In the genomic region with DNA sequence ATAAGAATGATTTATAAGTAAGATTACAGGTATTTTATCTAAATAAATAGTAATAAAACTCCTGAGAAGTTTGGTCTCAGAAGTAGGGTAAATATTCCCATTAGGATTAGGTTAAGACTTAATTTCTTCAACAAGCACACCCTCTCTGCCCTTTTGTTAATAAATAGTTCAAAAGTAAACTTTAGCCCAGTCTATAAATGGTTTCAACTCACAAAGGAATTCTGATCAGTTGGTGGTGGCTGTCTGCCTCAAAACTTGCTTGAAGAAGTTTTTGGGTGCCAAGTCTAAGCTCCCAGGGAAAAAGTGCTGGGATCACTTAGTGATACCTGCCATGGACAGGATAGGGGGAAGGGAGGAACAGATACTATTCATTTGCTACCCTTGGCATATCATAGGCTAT, we compare ENCODE assay signal across 22 cellular contexts. TPM values are rescaled to one million over a fixed set of nuclear protein-coding genes. Genes with fewer than 3 reads are reported as not detected.
A peak's percentile ranks its signal among the peaks of the same experiment; 100 is the strongest.
DNase-seq lines count a peak whose midpoint lies in the region; ATAC-seq, FAIRE-seq and TF ChIP-seq lines count a peak whose summit lies in the region.
"Had no signal": no experiment of that assay in that cellular context is flagged by ENCODE, and none has a peak within 500 bp of the region (broad histone marks: within the 10 kb centered on the region; RNA-seq: fewer than 3 reads in every experiment).

No MANE protein-coding gene starts in this region.

- H3K4me1 ChIP-seq in PC-9 (replicated peaks; ENCODE audit: insufficient read depth), result peaks cover 17% of the 10 kb centered on the region; the same call in 1 of the 2 replicates
- H3K4me1 ChIP-seq in endothelial cell of umbilical vein (ENCODE audit: control insufficient read depth, extremely low read depth, insufficient read depth, low read length), result peaks cover 92% of the 10 kb centered on the region
- peaks cover 81% of the 10 kb centered on the region for H3K4me1 ChIP-seq in suprapubic skin

- H3K9ac ChIP-seq in endothelial cell of umbilical vein (replicated peaks; ENCODE audit: extremely low read depth, insufficient read depth, low read length), result no peak overlapping the region

- FAIRE-seq in endothelial cell of umbilical vein (lab: Jason Lieb, UNC), result no peak
- FAIRE-seq: TTC549, urothelium cell line had no signal

- H3K27ac Mint-ChIP-seq in activated naive CD4-positive, alpha-beta T cell treated with anti-CD3 and anti-CD28 coated beads, Interleukin-2, amount 10 ng/mL, durations not matched to agents 7 days and 5 days, result no peak overlapping the region
- H3K27ac Mint-ChIP-seq: activated CD4-positive, alpha-beta T cell treated with anti-CD3 and anti-CD28 coated beads, Interleukin-2, amount 10 ng/mL, durations not matched to agents 24 days and 14 days; nephron progenitor cell had no signal

- H3K4me2 ChIP-seq in PC-9 (no peak overlapping the region), endothelial cell of umbilical vein (ENCODE audit: insufficient read depth, low read length) (no peak overlapping the region)

- no peaks in the 10 kb centered on the region for H3K27me3 ChIP-seq in PC-9 (ENCODE audit: insufficient read depth, low read depth)
- no peaks in the 10 kb centered on the region for H3K27me3 ChIP-seq in endothelial cell of umbilical vein (ENCODE audit: control insufficient read depth in 2 of 2, insufficient read depth in 2 of 2, low read length in 2 of 2)
- H3K27me3 ChIP-seq in suprapubic skin, result no peaks in the 10 kb centered on the region

- dilution Hi-C loops in endothelial cell of umbilical vein (cut with MboI; ENCODE audit: extremely low pct_ligation_motif_present, low sequenced_read_pairs), result no loop called here

- peaks cover 16% of the 10 kb centered on the region for H3F3A ChIP-seq in PC-9 (ENCODE audit: insufficient read depth, low read depth)

- H4K20me1 ChIP-seq in PC-9 (ENCODE audit: insufficient read depth) (peaks cover 76% of the 10 kb centered on the region), endothelial cell of umbilical vein (replicated peaks; ENCODE audit: control insufficient read depth, extremely low read depth, insufficient read depth, low read length) (no peaks in the 10 kb centered on the region)

- H3K4me3 ChIP-seq in PC-9 (no peak overlapping the region), endothelial cell of umbilical vein (replicated peaks in 1 of 3; ENCODE audit: insufficient read depth in 1 of 3, low read depth in 1 of 3, low read length in 3 of 3) (no peak overlapping the region), suprapubic skin (no peak overlapping the region)
- H3K4me3 ChIP-seq: lung had no signal

- H3K4me1 Mint-ChIP-seq in activated naive CD4-positive, alpha-beta T cell treated with anti-CD3 and anti-CD28 coated beads, Interleukin-2, amount 10 ng/mL, durations not matched to agents 7 days and 5 days, result peaks cover 10% of the 10 kb centered on the region

- H3K36me3 Mint-ChIP-seq in activated naive CD4-positive, alpha-beta T cell treated with anti-CD3 and anti-CD28 coated beads, Interleukin-2, amount 10 ng/mL, durations not matched to agents 7 days and 5 days, result no peaks in the 10 kb centered on the region
- H3K36me3 Mint-ChIP-seq: brain had no signal

- CTCF ChIA-PET in PC-9 (lab: Charles Lee), result no interaction called here
- CTCF ChIA-PET in endothelial cell of umbilical vein (lab: Charles Lee), result no interaction called here
- CTCF ChIA-PET in activated naive CD4-positive, alpha-beta T cell treated with anti-CD3 and anti-CD28 coated beads, Interleukin-2, amount 10 ng/mL, durations not matched to agents 7 days and 5 days (lab: Charles Lee), result no interaction called here

- no peaks in the 10 kb centered on the region for H3K27me3 Mint-ChIP-seq in activated naive CD4-positive, alpha-beta T cell treated with anti-CD3 and anti-CD28 coated beads, Interleukin-2, amount 10 ng/mL, durations not matched to agents 7 days and 5 days
- H3K27me3 Mint-ChIP-seq: activated CD4-positive, alpha-beta T cell treated with anti-CD3 and anti-CD28 coated beads, Interleukin-2, amount 10 ng/mL, durations not matched to agents 24 days and 14 days; brain had no signal

- no peak overlapping the region for H3K4me3 Mint-ChIP-seq in activated naive CD4-positive, alpha-beta T cell treated with anti-CD3 and anti-CD28 coated beads, Interleukin-2, amount 10 ng/mL, durations not matched to agents 7 days and 5 days
- H3K4me3 Mint-ChIP-seq: activated CD4-positive, alpha-beta T cell treated with anti-CD3 and anti-CD28 coated beads, Interleukin-2, amount 10 ng/mL, durations not matched to agents 24 days and 14 days; brain; nephron progenitor cell had no signal

- no peak overlapping the region for H2AFZ ChIP-seq in PC-9
- no peak overlapping the region for H2AFZ ChIP-seq in endothelial cell of umbilical vein (ENCODE audit: low read depth, low read length)

- H3K9me1 ChIP-seq in endothelial cell of umbilical vein (replicated peaks; ENCODE audit: control insufficient read depth, extremely low read depth, insufficient read depth, low read length), result no peaks in the 10 kb centered on the region

- H3K9me3 ChIP-seq in PC-9 (ENCODE audit: insufficient read depth, low read depth) (no peaks in the 10 kb centered on the region), endothelial cell of umbilical vein (replicated peaks; ENCODE audit: control insufficient read depth, insufficient read depth, low read length) (no peaks in the 10 kb centered on the region), suprapubic skin (no peaks in the 10 kb centered on the region)

- H3K27ac ChIP-seq in PC-9, result peak overlapping the region; percentile 30
- peak overlapping the region; percentile 79 for H3K27ac ChIP-seq in endothelial cell of umbilical vein (ENCODE audit: insufficient read depth, low read depth, low read length)
- peak overlapping the region; percentile 73 for H3K27ac ChIP-seq in suprapubic skin

- TF ChIP-seq EP300 in suprapubic skin (IDR thresholded peaks at IDR 0.05), result no peak

- BruUV-seq in PC-9 (replicated peaks; lab: Mats Ljungman, UMichigan) (no TSS peak), endothelial cell of umbilical vein (replicated peaks; lab: Mats Ljungman, UMichigan) (no TSS peak)

- H3K36me3 ChIP-seq in PC-9 (ENCODE audit: low read depth) (peaks cover 55% of the 10 kb centered on the region), endothelial cell of umbilical vein (ENCODE audit: control insufficient read depth in 2 of 2, extremely low read depth in 1 of 2, insufficient read depth in 2 of 2, low read length in 2 of 2) (no peaks in the 10 kb centered on the region), suprapubic skin (no peaks in the 10 kb centered on the region)

- no peaks in the 10 kb centered on the region for H3K9me2 ChIP-seq in PC-9 (ENCODE audit: insufficient read depth)

- H3K9me3 Mint-ChIP-seq in activated naive CD4-positive, alpha-beta T cell treated with anti-CD3 and anti-CD28 coated beads, Interleukin-2, amount 10 ng/mL, durations not matched to agents 7 days and 5 days, result no peaks in the 10 kb centered on the region
- H3K9me3 Mint-ChIP-seq: activated CD4-positive, alpha-beta T cell treated with anti-CD3 and anti-CD28 coated beads, Interleukin-2, amount 10 ng/mL, durations not matched to agents 24 days and 14 days; brain; nephron progenitor cell had no signal

- H3K79me2 ChIP-seq in PC-9 (ENCODE audit: low read depth) (peaks cover 100% of the 10 kb centered on the region), endothelial cell of umbilical vein (ENCODE audit: control insufficient read depth, insufficient read depth, low read length) (peaks cover 83% of the 10 kb centered on the region)

- ATAC-seq in GM18502 (IDR thresholded peaks at IDR 0.05; ENCODE audit: poor library complexity, unreplicated experiment) (no peak), HG03196 (IDR thresholded peaks at IDR 0.05; ENCODE audit: unreplicated experiment) (no peak)
- ATAC-seq: sciatic nerve, SK-N-SH treated with all-trans-retinoic acid at 6 μM for 48 hours had no signal

- TF ChIP-seq CTCF in PC-9 (conservative IDR thresholded peaks at IDR 0.05) (no peak), endothelial cell of umbilical vein (IDR thresholded peaks at IDR 0.05; ENCODE audit: extremely low read depth in 1 of 2, insufficient read depth in 1 of 2, low read depth in 1 of 2, low read length in 2 of 2) (no peak), suprapubic skin (IDR thresholded peaks at IDR 0.05) (no peak)

- POLR2A ChIA-PET in PC-9 (lab: Charles Lee; ENCODE audit: unreplicated experiment), result interaction anchor here (0.6 kb wide), 1 partner anchor 11 kb away, joined by 3 read pairs; no protein-coding TSS in a partner anchor
- POLR2A ChIA-PET in endothelial cell of umbilical vein (lab: Charles Lee), result no interaction called here

- DNase-seq in PC-9, result no peak
- peak; percentile 15 for DNase-seq in endothelial cell of umbilical vein (ENCODE audit: low read depth, low spot score)
- peak; percentile 46 for DNase-seq in midbrain (lab: John Stamatoyannopoulos, UW)
- DNase-seq in suprapubic skin (ENCODE audit: low spot score in 2 of 2), result no peak
- DNase-seq in activated naive CD4-positive, alpha-beta T cell treated with Interleukin-2 at 50 U/mL for 16 hours, result no peak
- DNase-seq in activated naive CD4-positive, alpha-beta T cell treated with anti-CD3 and anti-CD28 coated beads, Interleukin-2, amount 10 ng/mL, durations not matched to agents 7 days and 5 days, result no peak
- DNase-seq: activated CD4-positive, alpha-beta T cell treated with anti-CD3 and anti-CD28 coated beads, Interleukin-2, amount 10 ng/mL, durations not matched to agents 24 days and 14 days; activated naive CD4-positive, alpha-beta T cell; effector CD8-positive, alpha-beta T cell; NCI-H1105 treated with DMSO at 0.1 percent for 48 hours; NCI-H526 treated with DMSO at 0.1 percent for 48 hours; nephron progenitor cell; OCI-M1; stimulated activated CD4-positive, alpha-beta T cell treated with anti-CD3 and anti-CD28 coated beads, Interleukin-2, amount 100 ng/mL, for 24 hours had no signal

- intact Hi-C loops in PC-9 (cut with micrococcal nuclease; ENCODE audit: unreplicated experiment) (no loop called here), endothelial cell of umbilical vein (cut with micrococcal nuclease) (no loop called here)

- TF ChIP-seq POLR2A in endothelial cell of umbilical vein (IDR thresholded peaks at IDR 0.05; ENCODE audit: low read depth, low read length) (no peak), suprapubic skin (IDR thresholded peaks at IDR 0.05) (no peak)

TF ChIP-seq in endothelial cell of umbilical vein, 7 proteins besides CTCF, POLR2A, EP300 and RAD21 (continues in another document):
- TF ChIP-seq GATA2 (IDR thresholded peaks at IDR 0.05; ENCODE audit: insufficient read depth, insufficient read length, low read depth, low read length) (no peak), MYC (IDR thresholded peaks at IDR 0.05; ENCODE audit: low read depth, low read length) (no peak)

RNA-seq across cellular contexts. Expression of a gene that starts 22.9 kb away (rescaled TPM):
- total RNA-seq in PC-9 (2021) (57.7 and 91.3 TPM in 2 replicates), endothelial cell of umbilical vein (75.6 and 76.5 TPM in 2 replicates), suprapubic skin (10 to 100 TPM; 64.2 to 92.4 (median 73.4) TPM)
- polyA plus RNA-seq in endothelial cell of umbilical vein, result 23.2 and 32.9 TPM in 2 replicates
- polyA plus RNA-seq in endothelial cell of umbilical vein (2011; cell fraction: cytosol; rRNA removed), result 28.8 and 30.4 TPM in 2 replicates
- 49.5 and 54.3 TPM in 2 replicates for polyA plus RNA-seq in endothelial cell of umbilical vein (2011; cell fraction: nucleus; rRNA removed)
- polyA plus RNA-seq in endothelial cell of umbilical vein (2012), result 57.3 and 67.5 TPM in 2 replicates
- 99.8 and 107 TPM in 2 replicates for polyA minus RNA-seq in endothelial cell of umbilical vein
- 27.8 TPM for polyA minus RNA-seq in endothelial cell of umbilical vein (2011; cell fraction: cytosol; rRNA and poly(A)+ RNA removed)
- 148 and 189 TPM in 2 replicates for polyA minus RNA-seq in endothelial cell of umbilical vein (2011; cell fraction: nucleus; rRNA and poly(A)+ RNA removed)

Comparison
In these comparisons a context has a peak if more than half of its experiments do, and no peak if none do; other contexts are left out.
1. DNase-seq: peak in endothelial cell of umbilical vein (single experiment) and midbrain (single experiment); none in PC-9 (0 of 2), suprapubic skin (0 of 2), activated naive CD4-positive, alpha-beta T cell treated with Interleukin-2 at 50 U/mL for 16 hours (single experiment) and activated naive CD4-positive, alpha-beta T cell treated with anti-CD3 and anti-CD28 coated beads, Interleukin-2, amount 10 ng/mL, durations not matched to agents 7 days and 5 days (single experiment).
2. Peak in every context shown above with its lines, with median percentiles within 50 percentile points of each other: H3K27ac ChIP-seq.